In the genomic region with DNA sequence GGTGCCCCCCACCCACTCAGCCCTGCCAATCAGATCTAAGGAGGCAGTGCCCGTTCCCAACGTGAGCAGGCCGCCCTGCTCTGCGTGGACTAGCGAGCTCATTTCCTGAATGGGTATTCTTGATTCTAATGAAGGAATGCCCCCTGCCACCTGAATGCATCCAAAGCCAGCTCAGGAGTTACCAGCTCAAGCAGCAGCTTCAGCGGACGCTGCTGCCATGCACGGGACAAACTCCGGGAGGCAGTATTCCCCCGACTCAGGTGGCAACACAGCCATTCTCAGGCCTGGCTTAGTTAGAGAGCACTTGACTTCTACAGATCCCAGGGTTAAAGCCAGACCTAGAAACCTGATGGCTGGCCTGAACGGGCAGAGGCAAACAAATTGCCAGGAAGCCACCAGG, we compare ENCODE assay signal across 27 cellular contexts. TPM values are rescaled to one million over a fixed set of nuclear protein-coding genes. Genes with fewer than 3 reads are reported as not detected.
A peak's percentile ranks its signal among the peaks of the same experiment; 100 is the strongest.
DNase-seq lines count a peak whose midpoint lies in the region; ATAC-seq and TF ChIP-seq lines count a peak whose summit lies in the region.
"Had no signal": no experiment of that assay in that cellular context is flagged by ENCODE, and none has a peak within 500 bp of the region (broad histone marks: within the 10 kb centered on the region; RNA-seq: fewer than 3 reads in every experiment).

No MANE protein-coding gene starts in this region.

- no peaks in the 10 kb centered on the region for H3K4me1 ChIP-seq in DND-41 (ENCODE audit: insufficient read depth, low read length)
- no peaks in the 10 kb centered on the region for H3K4me1 ChIP-seq in IMR-90 (ENCODE audit: control insufficient read depth, insufficient read depth, low read length)
- H3K4me1 ChIP-seq: pancreas, SJCRH30, vagina had no signal

- no peak overlapping the region for H2AK5ac ChIP-seq in IMR-90 (ENCODE audit: low read depth, low read length)

- H3K9me1 ChIP-seq in IMR-90 (ENCODE audit: insufficient read depth, low read length): peaks cover 3% of the 10 kb centered on the region; the same call in 1 of the 2 replicates

- no peak overlapping the region for H3K14ac ChIP-seq in IMR-90 (replicated peaks; ENCODE audit: low read depth, low read length)

- POLR2A ChIA-PET in IMR-90 (lab: Charles Lee; ENCODE audit: unreplicated experiment): no interaction called here

- H3K4me3 Mint-ChIP-seq in natural killer cell: no peak overlapping the region
- H3K4me3 Mint-ChIP-seq: CD4-positive, CD25-positive, alpha-beta regulatory T cell; central memory CD8-positive, alpha-beta T cell; naive thymus-derived CD4-positive, alpha-beta T cell; T-helper 1 cell treated with Interleukin-12 subunit alpha and Interleukin-12 subunit beta and Interleukin-4 antibody, amounts not matched to agents 30 μg/mL and 1 μg/mL, for 36 hours had no signal

- no peak overlapping the region for H3K18ac ChIP-seq in IMR-90 (ENCODE audit: low read depth, low read length)

- H3K4me3 ChIP-seq in DND-41 (ENCODE audit: low read depth in 1 of 2, low read length in 2 of 2) (no peak overlapping the region), IMR-90 (ENCODE audit: insufficient read depth, low read depth, low read length) (no peak overlapping the region), neural cell (ENCODE audit: low read length) (no peak overlapping the region)
- H3K4me3 ChIP-seq: pancreas, SJCRH30, vagina had no signal

- H2AFZ ChIP-seq in DND-41 (ENCODE audit: low read depth, low read length): no peak overlapping the region
- no peak overlapping the region for H2AFZ ChIP-seq in IMR-90 (replicated peaks; ENCODE audit: low read length, poor library complexity)
- H2AFZ ChIP-seq in neural cell (ENCODE audit: low read depth, low read length): no peak overlapping the region

- H2BK5ac ChIP-seq in IMR-90 (ENCODE audit: low read depth, low read length, poor library complexity, severe bottlenecking): no peak overlapping the region

- no peak for ATAC-seq in DND-41 (ENCODE audit: insufficient read depth, low read depth)
- no peak for ATAC-seq in IMR-90 (ENCODE audit: low read depth)
- no peak for ATAC-seq in HG03354 (IDR thresholded peaks at IDR 0.05; ENCODE audit: poor library complexity, severe bottlenecking, unreplicated experiment)
- ATAC-seq in natural killer cell: no peak
- ATAC-seq in GM19035 (IDR thresholded peaks at IDR 0.05; ENCODE audit: unreplicated experiment): no peak
- ATAC-seq: esophagus mucosa; naive thymus-derived CD4-positive, alpha-beta T cell; pancreas; sciatic nerve had no signal

- no peak overlapping the region for H3K23ac ChIP-seq in IMR-90 (ENCODE audit: low read depth, low read length)

- H2AK9ac ChIP-seq in IMR-90 (replicated peaks; ENCODE audit: low read depth, low read length, poor library complexity): peak overlapping the region; percentile 63

- no peak overlapping the region for H3K27ac ChIP-seq in DND-41 (ENCODE audit: low read length)
- no peak overlapping the region for H3K27ac ChIP-seq in IMR-90 (ENCODE audit: insufficient read depth, low read length)
- H3K27ac ChIP-seq in angular gyrus (ENCODE audit: low read depth, low read length): peak overlapping the region; percentile 5
- H3K27ac ChIP-seq in neural cell (ENCODE audit: low read length): no peak overlapping the region
- H3K27ac ChIP-seq: pancreas, SJCRH30, vagina, VCaP had no signal

- peaks cover 7 to 18% of the 10 kb centered on the region in 2 experiments; a peak in 3 of 4 replicates for H3K79me1 ChIP-seq in IMR-90 (ENCODE audit: low read depth in 1 of 2, low read length in 2 of 2)

- dilution Hi-C loops in IMR-90 (cut with HindIII; ENCODE audit: low sequenced_read_pairs, unreplicated experiment): no loop called here

- no peak overlapping the region for H4K5ac ChIP-seq in IMR-90 (ENCODE audit: low read depth, low read length)

- H3K36me3 ChIP-seq in DND-41 (ENCODE audit: insufficient read depth, low read length): peaks cover 96% of the 10 kb centered on the region
- peaks cover 63% of the 10 kb centered on the region for H3K36me3 ChIP-seq in IMR-90 (ENCODE audit: control insufficient read depth, insufficient read depth, low read length)
- H3K36me3 ChIP-seq in neural cell (ENCODE audit: insufficient read depth, low read length): peaks cover 9% of the 10 kb centered on the region

- TF ChIP-seq RAD21 in IMR-90 (IDR thresholded peaks at IDR 0.05; ENCODE audit: low read length) (no peak), neural cell (conservative IDR thresholded peaks at IDR 0.05) (no peak)

- peaks cover 32% of the 10 kb centered on the region for H3K79me2 ChIP-seq in DND-41 (ENCODE audit: insufficient read depth, low read length)
- H3K79me2 ChIP-seq in neural cell (replicated peaks; ENCODE audit: insufficient read depth, low read length): peaks cover under 1% of the 10 kb centered on the region

- no peaks in the 10 kb centered on the region for H3F3A ChIP-seq in neural cell (ENCODE audit: insufficient read depth, low read length, poor library complexity, severe bottlenecking)

- H4K20me1 ChIP-seq in DND-41 (ENCODE audit: insufficient read depth, low read length) (peaks cover 41% of the 10 kb centered on the region), IMR-90 (ENCODE audit: insufficient read depth, low read length) (peaks cover 26% of the 10 kb centered on the region), neural cell (ENCODE audit: insufficient read depth) (no peaks in the 10 kb centered on the region)

- H3K27me3 ChIP-seq in DND-41 (ENCODE audit: insufficient read depth, low read length, poor library complexity) (no peaks in the 10 kb centered on the region), IMR-90 (ENCODE audit: control insufficient read depth, insufficient read depth, low read length) (no peaks in the 10 kb centered on the region), neural cell (ENCODE audit: insufficient read depth, low read depth, low read length) (no peaks in the 10 kb centered on the region)
- H3K27me3 ChIP-seq: pancreas, SJCRH30, vagina had no signal

- WGBS in IMR-90 (ENCODE audit: extremely low coverage in 2 of 2, insufficient read length in 1 of 2), 2 experiments: 96% methylated on average over 8 of the region's 11 CpGs; no CpG with 5 or more reads in 1 of the 2 experiments

- no peak for TF ChIP-seq POLR2A in IMR-90 (IDR thresholded peaks at IDR 0.05; ENCODE audit: low read depth, low read length)

- H2BK20ac ChIP-seq in IMR-90 (ENCODE audit: low read depth, low read length): no peak overlapping the region

- no TSS peak for BruUV-seq in IMR-90 (replicated peaks; lab: Mats Ljungman, UMichigan)

- no peaks in the 10 kb centered on the region for H3K9me2 ChIP-seq in neural cell (ENCODE audit: insufficient read depth, low read length)

- DNase-seq in DND-41 (no peak), IMR-90 (no peak), kidney glomerular epithelial cell (lab: John Stamatoyannopoulos, UW) (no peak), natural killer cell (no peak)
- DNase-seq: activated CD4-positive, alpha-beta T cell treated with anti-CD3 and anti-CD28 coated beads, Interleukin-2, amount 50 U/mL, for 48 hours; activated naive CD4-positive, alpha-beta T cell; amniotic stem cell; CD4-positive, CD25-positive, alpha-beta regulatory T cell; DMS 273 treated with DMSO at 0.1 percent for 48 hours; effector CD4-positive, alpha-beta T cell; HCEC 1CT; mesenchymal stem cell; naive thymus-derived CD4-positive, alpha-beta T cell; NCI-H146; NCI-H774; pancreas; SJCRH30 had no signal

- TF ChIP-seq CTCF in DND-41 (IDR thresholded peaks at IDR 0.05; ENCODE audit: borderline replicate concordance, extremely low read depth, low read length, poor library complexity, severe bottlenecking) (peak; percentile 55), IMR-90 (conservative IDR thresholded peaks at IDR 0.05; ENCODE audit: low read depth, low read length) (no peak), neural cell (IDR thresholded peaks at IDR 0.05; ENCODE audit: poor library complexity, severe bottlenecking) (peak; percentile 23), natural killer cell (IDR thresholded peaks at IDR 0.05) (no peak)

- TF ChIP-seq EP300 in neural cell (conservative IDR thresholded peaks at IDR 0.05; ENCODE audit: poor library complexity, severe bottlenecking): no peak

- H3K9ac ChIP-seq in DND-41 (ENCODE audit: low read depth, low read length) (no peak overlapping the region), IMR-90 (ENCODE audit: low read depth, low read length) (no peak overlapping the region), neural cell (ENCODE audit: low read length) (no peak overlapping the region)

- no peak overlapping the region for H2BK15ac ChIP-seq in IMR-90 (ENCODE audit: low read depth, low read length)

- in situ Hi-C loops in IMR-90 (cut with MboI; ENCODE audit: low sequenced_read_pairs): no loop called here

- no peak overlapping the region for H3K56ac ChIP-seq in IMR-90 (ENCODE audit: extremely low read depth, insufficient read depth, low read length)

- no peaks in the 10 kb centered on the region for H3K27me3 Mint-ChIP-seq in natural killer cell (ENCODE audit: low read depth in 2 of 2)
- H3K27me3 Mint-ChIP-seq: CD4-positive, CD25-positive, alpha-beta regulatory T cell; central memory CD8-positive, alpha-beta T cell; naive thymus-derived CD4-positive, alpha-beta T cell had no signal

- no peak overlapping the region for H3K4ac ChIP-seq in IMR-90 (ENCODE audit: low read depth, low read length)

- peaks cover 22 to 24% of the 10 kb centered on the region in 2 donors for H3K4me1 Mint-ChIP-seq in natural killer cell

- H3K4me2 ChIP-seq in DND-41 (ENCODE audit: insufficient read depth, low read length): no peak overlapping the region
- H3K4me2 ChIP-seq in IMR-90 (ENCODE audit: low read depth, low read length): no peak overlapping the region
- no peak overlapping the region for H3K4me2 ChIP-seq in neural cell (ENCODE audit: low read length)

- no peaks in the 10 kb centered on the region for H3K9me3 ChIP-seq in DND-41 (ENCODE audit: insufficient read depth, low read length, severe bottlenecking)
- no peaks in the 10 kb centered on the region for H3K9me3 ChIP-seq in IMR-90 (ENCODE audit: control insufficient read depth, insufficient read depth, low read length)
- H3K9me3 ChIP-seq in neural cell (ENCODE audit: low read length): no peaks in the 10 kb centered on the region
- H3K9me3 ChIP-seq: pancreas, SJCRH30, vagina had no signal

- CTCF ChIA-PET in IMR-90 (lab: Yijun Ruan, JAX): interaction anchor here (1.1 kb wide), 1 partner anchor 13 kb away, joined by 3 read pairs; no protein-coding TSS in a partner anchor

- no peak overlapping the region for H4K91ac ChIP-seq in IMR-90 (ENCODE audit: insufficient read depth, low read depth, low read length)

- H3K27ac Mint-ChIP-seq in natural killer cell: no peak overlapping the region
- H3K27ac Mint-ChIP-seq: CD4-positive, CD25-positive, alpha-beta regulatory T cell; T-helper 1 cell treated with Interleukin-12 subunit alpha and Interleukin-12 subunit beta and Interleukin-4 antibody, amounts not matched to agents 30 μg/mL and 1 μg/mL, for 36 hours had no signal

- no peak overlapping the region for H2BK120ac ChIP-seq in IMR-90 (ENCODE audit: low read depth, low read length)

- intact Hi-C loops in IMR-90 (cut with micrococcal nuclease) (no loop called here), natural killer cell (cut with micrococcal nuclease) (no loop called here)

- no peak overlapping the region for H4K8ac ChIP-seq in IMR-90 (ENCODE audit: low read depth in 2 of 2, low read length in 2 of 2)

- H3K9me3 Mint-ChIP-seq in natural killer cell: no peaks in the 10 kb centered on the region
- H3K9me3 Mint-ChIP-seq: CD4-positive, CD25-positive, alpha-beta regulatory T cell; central memory CD8-positive, alpha-beta T cell; naive thymus-derived CD4-positive, alpha-beta T cell; T-helper 1 cell treated with Interleukin-12 subunit alpha and Interleukin-12 subunit beta and Interleukin-4 antibody, amounts not matched to agents 30 μg/mL and 1 μg/mL, for 36 hours had no signal

- H3K36me3 Mint-ChIP-seq in natural killer cell: peaks cover 4% of the 10 kb centered on the region

RNA-seq across cellular contexts. Expression of a gene that starts 25.8 kb away (rescaled TPM):
- total RNA-seq in IMR-90 (2012; rRNA removed) (216 and 221 TPM in 2 replicates), natural killer cell (100 to 1,000 TPM; 324 to 488 (median 428) TPM)
- polyA plus RNA-seq in IMR-90 (2012; rRNA removed) (876 TPM in 2 replicates), neural cell (651 and 700 TPM in 2 replicates)
- 905 and 937 TPM in 2 replicates for polyA plus RNA-seq in IMR-90 (2012; cell fraction: cytosol; rRNA removed)
- polyA plus RNA-seq in IMR-90 (2012; cell fraction: nucleus; rRNA removed; ENCODE audit: low replicate concordance): 546 and 844 TPM in 2 replicates
- 597 and 644 TPM in 2 replicates for polyA minus RNA-seq in neural cell

RNA-seq across cellular contexts. Expression of a gene that starts 51.9 kb away (rescaled TPM):
- total RNA-seq in IMR-90 (2012; rRNA removed) (5.0 and 5.3 TPM in 2 replicates), natural killer cell (100 to 1,000 TPM; 134 to 193 (median 178) TPM)
- polyA plus RNA-seq in IMR-90 (2012; rRNA removed) (23.8 and 25.1 TPM in 2 replicates), neural cell (not detected in 2 replicates)
- 17.6 and 24.1 TPM in 2 replicates for polyA plus RNA-seq in IMR-90 (2012; cell fraction: cytosol; rRNA removed)
- 10.6 and 25.6 TPM in 2 replicates for polyA plus RNA-seq in IMR-90 (2012; cell fraction: nucleus; rRNA removed; ENCODE audit: low replicate concordance)
- polyA minus RNA-seq in neural cell: not detected in 2 replicates

Comparison
In these comparisons a context has a peak if more than half of its experiments do, and no peak if none do; other contexts are left out.
1. CTCF ChIP-seq: peak in DND-41 (single experiment) and neural cell (single experiment); none in IMR-90 (single experiment) and natural killer cell (single experiment).
2. RNA of a gene that starts 51.9 kb away (total RNA-seq): 134 to 193 TPM in natural killer cell; 5.0 to 5.3 TPM in IMR-90; every median in the first group is over 10 times any median in the second.